14 cellular contexts compared by ENCODE assay signal in genomic region chr4:153571006-153571545, GRCh38.
DNase-seq lines count a peak whose midpoint lies in the region; ATAC-seq, FAIRE-seq and TF ChIP-seq lines count a peak whose summit lies in the region.
"Had no signal": no experiment of that assay in that cellular context is flagged by ENCODE, and none has a peak within 500 bp of the region (broad histone marks: within the 10 kb centered on the region; RNA-seq: fewer than 3 reads in every experiment).

No MANE protein-coding gene starts in this region.

- no peaks in the 10 kb centered on the region for H3K9me3 ChIP-seq in CD4-positive, alpha-beta memory T cell (ENCODE audit: control insufficient read depth in 1 of 2, low read length in 2 of 2)
- no peaks in the 10 kb centered on the region for H3K9me3 ChIP-seq in transverse colon
- H3K9me3 ChIP-seq: breast epithelium, SJSA1 had no signal

- H3K27me3 Mint-ChIP-seq in CD4-positive, alpha-beta memory T cell, result no peaks in the 10 kb centered on the region
- no peaks in the 10 kb centered on the region for H3K27me3 Mint-ChIP-seq in activated naive CD8-positive, alpha-beta T cell treated with anti-CD3 and anti-CD28 coated beads, Interleukin-2, amount 50 U/mL, for 24 hours
- no peaks in the 10 kb centered on the region for H3K27me3 Mint-ChIP-seq in nephron (ENCODE audit: low read depth)

- TF ChIP-seq CTCF in nephron (IDR thresholded peaks at IDR 0.05; ENCODE audit: unreplicated experiment in 3 of 3) (no peak), transverse colon (IDR thresholded peaks at IDR 0.05) (no peak)

- H3K4me1 Mint-ChIP-seq in CD4-positive, alpha-beta memory T cell, result peaks cover 47 to 80% (median 61%) of the 10 kb centered on the region in 4 donors
- H3K4me1 Mint-ChIP-seq in activated naive CD8-positive, alpha-beta T cell treated with anti-CD3 and anti-CD28 coated beads, Interleukin-2, amount 50 U/mL, for 24 hours, result peaks cover 92% of the 10 kb centered on the region
- H3K4me1 Mint-ChIP-seq in nephron, result peaks cover 65% of the 10 kb centered on the region

- CTCF ChIA-PET in CD4-positive, alpha-beta memory T cell (lab: Charles Lee; ENCODE audit: partially characterized antibody), result interaction anchor here (0.9 to 4.7 kb wide), 8 partner anchors 14 to 230 kb away, joined by 3 to 228 read pairs (median 3); partner anchors contain the start of gene TMEM131L

- TF ChIP-seq EP300 in transverse colon (IDR thresholded peaks at IDR 0.05; ENCODE audit: low read depth), result no peak

- H3K9me3 Mint-ChIP-seq in CD4-positive, alpha-beta memory T cell, result no peaks in the 10 kb centered on the region
- no peaks in the 10 kb centered on the region for H3K9me3 Mint-ChIP-seq in activated naive CD8-positive, alpha-beta T cell treated with anti-CD3 and anti-CD28 coated beads, Interleukin-2, amount 50 U/mL, for 24 hours
- H3K9me3 Mint-ChIP-seq in nephron, result no peaks in the 10 kb centered on the region

- H3K27ac ChIP-seq in CD4-positive, alpha-beta memory T cell (ENCODE audit: low read depth, low read length), result no peak overlapping the region
- no peak overlapping the region for H3K27ac ChIP-seq in transverse colon
- H3K27ac ChIP-seq: GM23248, SJSA1 had no signal

- intact Hi-C loops in CD4-positive, alpha-beta memory T cell (cut with micrococcal nuclease), result loop anchor here (5.0 kb wide), 1 partner anchor 34 kb away; no protein-coding TSS in a partner anchor
- intact Hi-C loops in transverse colon (cut with DNase I; ENCODE audit: low total_unique reads), result loop anchor here (10.0 kb wide), 2 partner anchors 116 to 426 kb away; no protein-coding TSS in a partner anchor

- no peak for ATAC-seq in activated naive CD8-positive, alpha-beta T cell treated with anti-CD3 and anti-CD28 coated beads, Interleukin-2, amount 50 U/mL, for 24 hours
- ATAC-seq: left ventricle myocardium superior had no signal

- H3K36me3 Mint-ChIP-seq in CD4-positive, alpha-beta memory T cell, result peaks cover 25 to 48% of the 10 kb centered on the region in 2 donors
- H3K36me3 Mint-ChIP-seq in activated naive CD8-positive, alpha-beta T cell treated with anti-CD3 and anti-CD28 coated beads, Interleukin-2, amount 50 U/mL, for 24 hours (ENCODE audit: low read depth), result peaks cover 38% of the 10 kb centered on the region
- peaks cover 26% of the 10 kb centered on the region for H3K36me3 Mint-ChIP-seq in nephron (ENCODE audit: low read depth)

- POLR2A ChIA-PET in CD4-positive, alpha-beta memory T cell (lab: Charles Lee; ENCODE audit: partially characterized antibody), result interaction anchor here (0.6 to 3.9 kb wide), 4 partner anchors 20 to 138 kb away, joined by 3 to 66 read pairs (median 3); partner anchors contain the start of gene TMEM131L

- in situ Hi-C loops in transverse colon (cut with MboI; ENCODE audit: low pct_ligation_motif_present in 1 of 4, low pct_unique_long_range_greater_than_20kb in 1 of 4, low sequenced_read_pairs in 3 of 4), result loop anchor here (5.0 to 10.0 kb wide), 5 partner anchors 136 to 226 kb away; partner anchors contain the start of gene MND1 (in 1 of the 4)

- no peaks in the 10 kb centered on the region for H3K36me3 ChIP-seq in CD4-positive, alpha-beta memory T cell (ENCODE audit: insufficient read depth, low read length)
- no peaks in the 10 kb centered on the region for H3K36me3 ChIP-seq in transverse colon
- H3K36me3 ChIP-seq: breast epithelium, SJSA1 had no signal

- H3K27me3 ChIP-seq in CD4-positive, alpha-beta memory T cell (ENCODE audit: insufficient read depth, low read length), result no peaks in the 10 kb centered on the region
- H3K27me3 ChIP-seq in transverse colon, result no peaks in the 10 kb centered on the region
- H3K27me3 ChIP-seq: breast epithelium, SJSA1 had no signal

- peak overlapping the region; percentile 55 to 89 (median 76) for H3K27ac Mint-ChIP-seq in CD4-positive, alpha-beta memory T cell
- H3K27ac Mint-ChIP-seq in activated naive CD8-positive, alpha-beta T cell treated with anti-CD3 and anti-CD28 coated beads, Interleukin-2, amount 50 U/mL, for 24 hours, result peak overlapping the region; percentile 55
- peak overlapping the region in 2 of 3 experiments; percentile 35 to 44 for H3K27ac Mint-ChIP-seq in nephron

- peak; percentile 43 for FAIRE-seq in GM12891 (lab: Jason Lieb, UNC)

- H3K4me3 Mint-ChIP-seq in CD4-positive, alpha-beta memory T cell, result peak overlapping the region in 2 of 8 donors; percentile 13 to 20
- H3K4me3 Mint-ChIP-seq in activated naive CD8-positive, alpha-beta T cell treated with anti-CD3 and anti-CD28 coated beads, Interleukin-2, amount 50 U/mL, for 24 hours, result no peak overlapping the region
- H3K4me3 Mint-ChIP-seq in nephron, result no peak overlapping the region

- TF ChIP-seq POLR2A in GM12891 (IDR thresholded peaks at IDR 0.05; ENCODE audit: low read depth, low read length) (no peak), transverse colon (IDR thresholded peaks at IDR 0.05) (no peak)

- 86 to 91% methylated on average over 4 of the region's 4 CpGs for whole genome bisulfite sequencing in transverse colon (ENCODE audit: low coverage in 1 of 2), 2 donors

- peaks cover 31% of the 10 kb centered on the region for H3K4me1 ChIP-seq in CD4-positive, alpha-beta memory T cell (ENCODE audit: insufficient read depth, low read length)
- H3K4me1 ChIP-seq in transverse colon, result peaks cover 0 to 22% (median 7%) of the 10 kb centered on the region in 4 donors

- DNase-seq in CD4-positive, alpha-beta memory T cell, result no peak
- DNase-seq in GM12891 (ENCODE audit: insufficient read length, low spot score), result no peak
- no peak for DNase-seq in activated naive CD8-positive, alpha-beta T cell treated with anti-CD3 and anti-CD28 coated beads, Interleukin-2, amount 50 U/mL, for 24 hours
- no peak for DNase-seq in central memory CD4-positive, alpha-beta T cell
- DNase-seq in NCI-H526 (lab: John Stamatoyannopoulos, UW), result no peak
- DNase-seq in transverse colon, result no peak
- DNase-seq: activated gamma-delta T cell, GM23248, Kasumi-1, left ventricle myocardium superior, NCI-H345 had no signal

- H3K4me3 ChIP-seq in CD4-positive, alpha-beta memory T cell (ENCODE audit: low read length in 2 of 2), result no peak overlapping the region
- no peak overlapping the region for H3K4me3 ChIP-seq in transverse colon
- H3K4me3 ChIP-seq: breast epithelium, GM23248, SJSA1 had no signal

TF ChIP-seq in GM12891, 5 proteins besides CTCF, POLR2A, EP300 and RAD21:
- TF ChIP-seq POLR2AphosphoS5 (IDR thresholded peaks at IDR 0.05; ENCODE audit: low read depth, low read length) (no peak), TAF1 (IDR thresholded peaks at IDR 0.05; ENCODE audit: low read depth, low read length) (no peak), POU2F2 (IDR thresholded peaks at IDR 0.05; ENCODE audit: low read depth, low read length) (no peak), SPI1 (IDR thresholded peaks at IDR 0.05; ENCODE audit: low read depth, low read length) (no peak), PAX5 (IDR thresholded peaks at IDR 0.05; ENCODE audit: insufficient read depth, low read length, severe bottlenecking) (no peak)
